ENCODE assay signal across 22 cellular contexts in genomic region chr2:128545829-128546228, GRCh38.
DNase-seq lines count a peak whose midpoint lies in the region; FAIRE-seq and TF ChIP-seq lines count a peak whose summit lies in the region.
"Had no signal": no experiment of that assay in that cellular context is flagged by ENCODE, and none has a peak within 500 bp of the region (broad histone marks: within the 10 kb centered on the region; RNA-seq: fewer than 3 reads in every experiment).

No MANE protein-coding gene starts in this region.

- H2AFZ ChIP-seq in H1 (ENCODE audit: low read length): no peak overlapping the region
- H2AFZ ChIP-seq: GM23338 had no signal

- peaks cover 0 to 3% of the 10 kb centered on the region in 2 experiments for H4K20me1 ChIP-seq in H1 (replicated peaks in 1 of 2; ENCODE audit: control insufficient read depth in 1 of 2, insufficient read depth in 2 of 2, low read length in 2 of 2)

- TF ChIP-seq CTCF in H1 (IDR thresholded peaks at IDR 0.05; ENCODE audit: control extremely low read depth in 1 of 3, insufficient read depth in 1 of 3, low read depth in 1 of 3, low read length in 3 of 3): no peak
- no peak for TF ChIP-seq CTCF in osteocyte (IDR thresholded peaks at IDR 0.05)
- no peak for TF ChIP-seq CTCF in GM10266 (IDR thresholded peaks at IDR 0.05; ENCODE audit: control insufficient read depth, insufficient read depth, low read depth, missing control alignments)

- H2BK120ac ChIP-seq in H1 (replicated peaks; ENCODE audit: low read depth, low read length): no peak overlapping the region

- peaks cover 0 to 13% (median 2%) of the 10 kb centered on the region in 4 experiments; a peak in 3 of 7 replicates for H3K4me1 ChIP-seq in H1 (replicated peaks in 1 of 4; ENCODE audit: control insufficient read depth in 3 of 4, insufficient read depth in 4 of 4, low read length in 3 of 4)
- H3K4me1 ChIP-seq: BE2C had no signal

- FAIRE-seq in H1 (lab: Jason Lieb, UNC): no peak
- FAIRE-seq: A204.1, GM12878 had no signal

- H4K5ac ChIP-seq in H1 (ENCODE audit: insufficient read length, low read depth, low read length): no peak overlapping the region

- H2BK20ac ChIP-seq in H1 (ENCODE audit: low read length): no peak overlapping the region

- peak overlapping the region; percentile 39; the same call in 1 of the 2 replicates for H2BK12ac ChIP-seq in H1 (ENCODE audit: low read depth, low read length)

- H3K79me1 ChIP-seq in H1 (ENCODE audit: low read depth, low read length): no peaks in the 10 kb centered on the region

- H3K9ac ChIP-seq in H1 (replicated peaks in 1 of 4; ENCODE audit: extremely low read depth in 1 of 4, low read depth in 3 of 4, low read length in 3 of 4): no peak overlapping the region

- H3K4ac ChIP-seq in H1 (replicated peaks; ENCODE audit: insufficient read length, low read depth, low read length): no peak overlapping the region

- H2BK15ac ChIP-seq in H1 (ENCODE audit: low read length): no peak overlapping the region

- DNase-seq in H1 (ENCODE audit: low read depth in 1 of 2, low spot score in 2 of 2) (no peak), osteocyte (ENCODE audit: extremely low spot score, unreplicated experiment) (peak; percentile 57), superior temporal gyrus (ENCODE audit: extremely low spot score) (peak; percentile 12), DMS114 treated with DMSO at 0.1 percent for 48 hours (lab: John Stamatoyannopoulos, UW; ENCODE audit: unreplicated experiment) (no peak), UCSD-AML1 (lab: John Stamatoyannopoulos, UW; ENCODE audit: unreplicated experiment) (no peak), GM10266 (ENCODE audit: extremely low spot score) (no peak)
- DNase-seq: ACHN; BE2C; C1 segment of cervical spinal cord; CD4-positive, CD25-positive, alpha-beta regulatory T cell; CD8-positive, alpha-beta memory T cell; COR-L47; DMS153; DMS79; GF-D8; H7; HFFc6 had no signal

- CTCF ChIA-PET in H1 (lab: Charles Lee; ENCODE audit: partially characterized antibody): no interaction called here

- no peak overlapping the region for H4K91ac ChIP-seq in H1 (replicated peaks; ENCODE audit: insufficient read length, low read length)

- 92% methylated on average over 7 of the region's 7 CpGs; no CpG with 5 or more reads in 1 of the 2 experiments for WGBS in H1 (ENCODE audit: extremely low coverage in 1 of 2, insufficient coverage in 1 of 2, insufficient read length in 1 of 2, insufficient replicate concordance in 2 of 2, low coverage in 1 of 2, low lambda C conversion rate in 2 of 2, missing lambda C conversion rate in 1 of 2), 2 experiments

- peaks cover 5% of the 10 kb centered on the region for H3K9me3 Mint-ChIP-seq in osteocyte (ENCODE audit: unreplicated experiment)
- H3K9me3 Mint-ChIP-seq: CD8-positive, alpha-beta memory T cell; GM23338; HFFc6 had no signal

- no peak overlapping the region for H3K23ac ChIP-seq in H1 (ENCODE audit: insufficient read length)

- TF ChIP-seq RAD21 in H1 (IDR thresholded peaks at IDR 0.05 in 1 of 2, conservative IDR thresholded peaks at IDR 0.05 in 1 of 2; ENCODE audit: low read depth in 2 of 2, low read length in 2 of 2): no peak

- no peaks in the 10 kb centered on the region for H3K27me3 Mint-ChIP-seq in osteocyte (ENCODE audit: unreplicated experiment)

- H4K8ac ChIP-seq in H1 (ENCODE audit: extremely low read depth, insufficient read depth, low read length): no peak overlapping the region

- H3K79me2 ChIP-seq in H1 (ENCODE audit: control insufficient read depth in 1 of 2, insufficient read depth in 2 of 2, low read length in 2 of 2): no peaks in the 10 kb centered on the region

- H3K23me2 ChIP-seq in H1 (ENCODE audit: low read depth, low read length): peaks cover 12% of the 10 kb centered on the region; the same call in 1 of the 2 replicates

- no peak overlapping the region for H3K56ac ChIP-seq in H1 (replicated peaks; ENCODE audit: insufficient read length, low read depth, low read length)

- no peaks in the 10 kb centered on the region for H3K36me3 Mint-ChIP-seq in osteocyte (ENCODE audit: unreplicated experiment)
- H3K36me3 Mint-ChIP-seq: CD4-positive, CD25-positive, alpha-beta regulatory T cell; CD8-positive, alpha-beta memory T cell had no signal

- no peaks in the 10 kb centered on the region for H3K27me3 ChIP-seq in H1 (replicated peaks in 1 of 4; ENCODE audit: control insufficient read depth in 3 of 4, extremely low read depth in 1 of 4, insufficient read depth in 3 of 4, low read length in 3 of 4)
- H3K27me3 ChIP-seq: BE2C had no signal

- H3K14ac ChIP-seq in H1 (ENCODE audit: insufficient read length): no peak overlapping the region

- H3K4me3 ChIP-seq in H1 (ENCODE audit: extremely low read depth in 1 of 4, insufficient read depth in 2 of 4, low read depth in 3 of 4, low read length in 4 of 4): no peak overlapping the region
- H3K4me3 ChIP-seq: GM12878, GM23338 had no signal

- H3K4me2 ChIP-seq in H1 (ENCODE audit: insufficient read depth in 1 of 2, low read depth in 2 of 2, low read length in 2 of 2): no peak overlapping the region
- H3K4me2 ChIP-seq: GM23338 had no signal

- no peak overlapping the region for H2AK5ac ChIP-seq in H1 (ENCODE audit: low read depth, low read length)

- H3K9me3 ChIP-seq in H1 (ENCODE audit: insufficient read depth in 2 of 2, low read depth in 1 of 2, low read length in 1 of 2): no peaks in the 10 kb centered on the region
- H3K9me3 ChIP-seq: BE2C had no signal

- no peak overlapping the region for H3K18ac ChIP-seq in H1 (ENCODE audit: extremely low read depth, low read length)

- TF ChIP-seq EP300 in H1 (IDR thresholded peaks at IDR 0.05; ENCODE audit: borderline replicate concordance in 1 of 2, low read depth in 2 of 2, low read length in 2 of 2): no peak

- H3K4me1 Mint-ChIP-seq in osteocyte (ENCODE audit: unreplicated experiment): peaks cover 25% of the 10 kb centered on the region
- H3K4me1 Mint-ChIP-seq: CD4-positive, CD25-positive, alpha-beta regulatory T cell; CD8-positive, alpha-beta memory T cell had no signal

- no peaks in the 10 kb centered on the region for H3K36me3 ChIP-seq in H1 (ENCODE audit: control insufficient read depth in 2 of 4, insufficient read depth in 4 of 4, low read length in 3 of 4)
- H3K36me3 ChIP-seq: BE2C had no signal

- H3K27ac ChIP-seq in angular gyrus (ENCODE audit: low read depth, low read length): peak overlapping the region; percentile 14
- no peak overlapping the region for H3K27ac ChIP-seq in H1 (ENCODE audit: low read depth, low read length)
- H3K27ac ChIP-seq: HL-60 had no signal

- no peak overlapping the region for H2BK5ac ChIP-seq in H1 (ENCODE audit: low read depth, low read length)

- no peak overlapping the region for H3K4me3 Mint-ChIP-seq in osteocyte (ENCODE audit: unreplicated experiment)
- H3K4me3 Mint-ChIP-seq: CD4-positive, CD25-positive, alpha-beta regulatory T cell; CD8-positive, alpha-beta memory T cell; GM23338; HFFc6 had no signal

- POLR2A ChIA-PET in H1 (lab: Charles Lee; ENCODE audit: partially characterized antibody): no interaction called here

- no peak overlapping the region for H3K27ac Mint-ChIP-seq in osteocyte (ENCODE audit: unreplicated experiment)
- H3K27ac Mint-ChIP-seq: CD4-positive, CD25-positive, alpha-beta regulatory T cell; CD8-positive, alpha-beta memory T cell; GM23338; HFFc6 had no signal

- TF ChIP-seq POLR2A in H1 (IDR thresholded peaks at IDR 0.05; ENCODE audit: control extremely low read depth in 1 of 2, low read depth in 2 of 2, low read length in 2 of 2): no peak

TF ChIP-seq in H1, 55 proteins besides CTCF, POLR2A, EP300 and RAD21:
- TF ChIP-seq KDM4A (IDR thresholded peaks at IDR 0.05; ENCODE audit: low read depth, low read length, severe bottlenecking): no peak
- TF ChIP-seq SIN3A (conservative IDR thresholded peaks at IDR 0.05 in 1 of 2, IDR thresholded peaks at IDR 0.05 in 1 of 2; ENCODE audit: low read depth in 1 of 2, low read length in 2 of 2): no peak
- no peak for TF ChIP-seq NANOG (IDR thresholded peaks at IDR 0.05; ENCODE audit: insufficient read depth, low read depth, low read length, poor library complexity, severe bottlenecking)
- TF ChIP-seq SP1 (IDR thresholded peaks at IDR 0.05; ENCODE audit: low read depth, low read length): no peak
- TF ChIP-seq RXRA (IDR thresholded peaks at IDR 0.05; ENCODE audit: insufficient read depth, low read depth, low read length): no peak
- no peak for TF ChIP-seq NRF1 (IDR thresholded peaks at IDR 0.05; ENCODE audit: low read depth, low read length)
- no peak for TF ChIP-seq RBBP5 (IDR thresholded peaks at IDR 0.05; ENCODE audit: borderline replicate concordance, low read depth, low read length)
- TF ChIP-seq ATF2 (IDR thresholded peaks at IDR 0.05; ENCODE audit: low read length): no peak
- TF ChIP-seq JUND (IDR thresholded peaks at IDR 0.05; ENCODE audit: low read length): no peak
- TF ChIP-seq ASH2L (IDR thresholded peaks at IDR 0.05; ENCODE audit: low read length): no peak
- TF ChIP-seq TAF7 (optimal IDR thresholded peaks at IDR 0.05; ENCODE audit: borderline replicate concordance, low read depth, low read length): no peak
- TF ChIP-seq HDAC2 (IDR thresholded peaks at IDR 0.05; ENCODE audit: borderline replicate concordance in 1 of 2, low read depth in 2 of 2, low read length in 2 of 2): no peak
- no peak for TF ChIP-seq TAF1 (IDR thresholded peaks at IDR 0.05; ENCODE audit: low read depth, low read length)
- TF ChIP-seq RFX5 (IDR thresholded peaks at IDR 0.05; ENCODE audit: borderline replicate concordance, low read depth, low read length): no peak
- TF ChIP-seq TEAD4 (IDR thresholded peaks at IDR 0.05; ENCODE audit: low read depth, low read length): no peak
- TF ChIP-seq GTF2F1 (IDR thresholded peaks at IDR 0.05; ENCODE audit: borderline replicate concordance, low read depth, low read length): no peak

Comparison
In these comparisons a context has a peak if more than half of its experiments do, and no peak if none do; other contexts are left out.
1. DNase-seq: peak in osteocyte (single experiment) and superior temporal gyrus (single experiment); none in H1 (0 of 2), DMS114 treated with DMSO at 0.1 percent for 48 hours (single experiment), UCSD-AML1 (single experiment) and GM10266 (single experiment).